ENCODE assay signal across 1 cellular context in genomic region chr16:2085669-2086068, GRCh38.
TF ChIP-seq lines count a peak whose summit lies in the region.

No MANE protein-coding gene starts in this region.

TF ChIP-seq in HEK293, 187 proteins besides CTCF, POLR2A, EP300 and RAD21 (continued from another document):
- TF ChIP-seq ZNF280D (tag by site-specific recombination; IDR thresholded peaks at IDR 0.05) (no peak), GLIS2 (tag by site-specific recombination; IDR thresholded peaks at IDR 0.05) (no peak), ZNF610 (tag by site-specific recombination; IDR thresholded peaks at IDR 0.05; ENCODE audit: borderline replicate concordance) (no peak), ZNF157 (tag by site-specific recombination; IDR thresholded peaks at IDR 0.05) (no peak), ZNF266 (tag by site-specific recombination; IDR thresholded peaks at IDR 0.05; ENCODE audit: low read depth) (no peak), SETDB1 (IDR thresholded peaks at IDR 0.05; ENCODE audit: insufficient read length, low read length) (no peak), EGR2 (tag by site-specific recombination; IDR thresholded peaks at IDR 0.05; ENCODE audit: low read depth) (peak; percentile 86), ZNF341 (tag by site-specific recombination; IDR thresholded peaks at IDR 0.05; ENCODE audit: low read depth) (no peak), ZNF302 (tag by site-specific recombination; IDR thresholded peaks at IDR 0.05; ENCODE audit: low read depth) (no peak), GLIS1 (tag by site-specific recombination; IDR thresholded peaks at IDR 0.05) (peak; percentile 29; the same call in 1 of the 2 replicates), ZNF677 (tag by site-specific recombination; IDR thresholded peaks at IDR 0.05) (no peak), REPIN1 (tag by site-specific recombination; IDR thresholded peaks at IDR 0.05; ENCODE audit: low read depth) (no peak), KLF17 (tag by site-specific recombination; IDR thresholded peaks at IDR 0.05) (peak; percentile 63; the same call in 1 of the 2 replicates), ZFHX2 (tag by site-specific recombination; conservative IDR thresholded peaks at IDR 0.05) (peak; percentile 89), ZNF362 (tag by site-specific recombination; IDR thresholded peaks at IDR 0.05) (no peak), ZNF623 (tag by site-specific recombination; IDR thresholded peaks at IDR 0.05) (no peak)
